ENCODE assay signal across 5 cellular contexts in the genomic region with DNA sequence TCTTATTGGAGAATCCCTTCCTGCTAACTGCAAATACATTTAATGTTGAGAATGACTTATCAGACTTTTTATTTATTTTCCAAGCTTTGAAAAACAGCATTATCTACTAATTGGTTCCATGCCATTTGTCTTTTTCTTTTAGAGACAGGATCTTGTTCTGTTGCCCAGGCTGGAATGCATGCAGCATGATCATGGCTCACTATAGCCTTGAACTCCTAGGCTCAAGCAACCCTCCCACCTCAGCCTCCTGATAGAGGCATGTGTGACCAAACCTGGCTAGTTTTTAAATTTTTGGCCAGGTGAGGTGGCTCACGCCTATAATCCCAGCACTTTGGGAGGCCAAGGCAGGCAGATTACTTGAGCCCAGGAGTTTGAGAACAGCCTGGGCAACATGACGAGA. TPM values are rescaled to one million over a fixed set of nuclear protein-coding genes. Genes with fewer than 3 reads are reported as not detected.
"Had no signal": no experiment of that assay in that cellular context is flagged by ENCODE, and none has a peak within 500 bp of the region (broad histone marks: within the 10 kb centered on the region; RNA-seq: fewer than 3 reads in every experiment).

No MANE protein-coding gene starts in this region.

RNA-seq across cellular contexts. Expression of a gene that starts 59.1 kb away (rescaled TPM):
- total RNA-seq: Peyer's patch, Right ventricle myocardium inferior, Right ventricle myocardium superior, RPMI7951, SJSA1 had no signal
